Comparison of ENCODE assay signal across 13 cellular contexts in the genomic region with DNA sequence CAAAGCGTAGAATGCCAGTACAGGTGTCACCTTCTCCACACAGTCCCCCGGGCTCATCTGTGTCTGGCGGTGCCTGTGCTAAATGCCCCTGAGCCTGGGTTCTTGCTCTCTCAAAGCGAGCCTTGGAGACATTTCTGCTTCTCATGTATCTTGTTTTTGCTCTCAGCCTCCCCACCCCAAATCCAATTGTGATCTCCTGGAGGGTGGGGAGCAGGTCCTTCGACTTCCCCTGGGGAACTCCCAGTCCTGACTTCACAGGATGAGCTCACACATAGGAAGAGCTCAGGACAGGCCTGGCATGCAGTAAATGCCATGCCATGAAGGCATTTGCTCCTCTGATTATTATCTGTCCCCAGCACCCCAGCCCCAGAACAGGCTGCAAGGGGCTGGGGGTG. TPM values are rescaled to one million over a fixed set of nuclear protein-coding genes. Genes with fewer than 3 reads are reported as not detected.
DNase-seq lines count a peak whose midpoint lies in the region; ATAC-seq and TF ChIP-seq lines count a peak whose summit lies in the region.
"Had no signal": no experiment of that assay in that cellular context is flagged by ENCODE, and none has a peak within 500 bp of the region (broad histone marks: within the 10 kb centered on the region; RNA-seq: fewer than 3 reads in every experiment).

No MANE protein-coding gene starts in this region.

- peak overlapping the region; percentile 36 for H3K27ac ChIP-seq in thymus (ENCODE audit: low read depth)
- H3K27ac ChIP-seq: colonic mucosa, WERI-Rb-1 had no signal

- peaks cover 10% of the 10 kb centered on the region for H3K36me3 Mint-ChIP-seq in activated naive CD4-positive, alpha-beta T cell treated with anti-CD3 and anti-CD28 coated beads for 36 hours (ENCODE audit: low read depth)
- peaks cover 10% of the 10 kb centered on the region for H3K36me3 Mint-ChIP-seq in activated CD8-positive, alpha-beta T cell treated with anti-CD3 and anti-CD28 coated beads for 36 hours (ENCODE audit: low read depth)
- no peaks in the 10 kb centered on the region for H3K36me3 Mint-ChIP-seq in glutamatergic neuron (ENCODE audit: unreplicated experiment)

- peak; percentile 58 for DNase-seq in activated naive CD4-positive, alpha-beta T cell treated with anti-CD3 and anti-CD28 coated beads for 36 hours
- no peak for DNase-seq in activated naive CD4-positive, alpha-beta T cell (lab: John Stamatoyannopoulos, UW)
- DNase-seq in activated CD8-positive, alpha-beta T cell treated with anti-CD3 and anti-CD28 coated beads for 36 hours, result no peak
- peak; percentile 28 for DNase-seq in glutamatergic neuron
- DNase-seq in NCI-H1694 (lab: John Stamatoyannopoulos, UW), result no peak
- DNase-seq in NCI-H510A (lab: John Stamatoyannopoulos, UW), result no peak
- DNase-seq: colonic mucosa, mammary epithelial cell, SIG-M5, WERI-Rb-1 had no signal

- peaks cover 88% of the 10 kb centered on the region for H3K4me1 Mint-ChIP-seq in activated naive CD4-positive, alpha-beta T cell treated with anti-CD3 and anti-CD28 coated beads for 36 hours (ENCODE audit: low read depth)
- peaks cover 88% of the 10 kb centered on the region for H3K4me1 Mint-ChIP-seq in activated CD8-positive, alpha-beta T cell treated with anti-CD3 and anti-CD28 coated beads for 36 hours (ENCODE audit: low read depth)
- peaks cover 64% of the 10 kb centered on the region for H3K4me1 Mint-ChIP-seq in glutamatergic neuron (ENCODE audit: low read depth, unreplicated experiment)

- H3K9me3 Mint-ChIP-seq in activated naive CD4-positive, alpha-beta T cell treated with anti-CD3 and anti-CD28 coated beads for 36 hours, result no peaks in the 10 kb centered on the region
- no peaks in the 10 kb centered on the region for H3K9me3 Mint-ChIP-seq in activated CD8-positive, alpha-beta T cell treated with anti-CD3 and anti-CD28 coated beads for 36 hours
- H3K9me3 Mint-ChIP-seq in glutamatergic neuron (ENCODE audit: unreplicated experiment), result peaks cover 33% of the 10 kb centered on the region

- H3K27ac Mint-ChIP-seq in activated naive CD4-positive, alpha-beta T cell treated with anti-CD3 and anti-CD28 coated beads for 36 hours, result peak overlapping the region; percentile 93
- H3K27ac Mint-ChIP-seq in activated CD8-positive, alpha-beta T cell treated with anti-CD3 and anti-CD28 coated beads for 36 hours, result peak overlapping the region; percentile 94
- H3K27ac Mint-ChIP-seq in glutamatergic neuron (ENCODE audit: unreplicated experiment), result peak overlapping the region; percentile 89

- POLR2A ChIA-PET in activated CD8-positive, alpha-beta T cell treated with anti-CD3 and anti-CD28 coated beads for 36 hours (lab: Charles Lee), result interaction anchor here (0.6 to 10.0 kb wide), 5 partner anchors 9 to 59 kb away, joined by 3 to 90 read pairs (median 3); no protein-coding TSS in a partner anchor

- H3K27me3 ChIP-seq in thymus (ENCODE audit: control insufficient read depth, insufficient read depth), result no peaks in the 10 kb centered on the region
- H3K27me3 ChIP-seq: colonic mucosa had no signal

- H3K27me3 Mint-ChIP-seq in activated naive CD4-positive, alpha-beta T cell treated with anti-CD3 and anti-CD28 coated beads for 36 hours (ENCODE audit: low read depth), result no peaks in the 10 kb centered on the region
- H3K27me3 Mint-ChIP-seq in activated CD8-positive, alpha-beta T cell treated with anti-CD3 and anti-CD28 coated beads for 36 hours, result no peaks in the 10 kb centered on the region
- H3K27me3 Mint-ChIP-seq in glutamatergic neuron (ENCODE audit: unreplicated experiment), result peaks cover 25% of the 10 kb centered on the region

- no peak for TF ChIP-seq CTCF in activated CD8-positive, alpha-beta T cell treated with anti-CD3 and anti-CD28 coated beads for 36 hours (IDR thresholded peaks at IDR 0.05)
- TF ChIP-seq CTCF in glutamatergic neuron (IDR thresholded peaks at IDR 0.05; ENCODE audit: partially characterized antibody, unreplicated experiment), result no peak

- H3K4me3 ChIP-seq in thymus (ENCODE audit: low read length), result no peak overlapping the region
- H3K4me3 ChIP-seq: colonic mucosa had no signal

- CTCF ChIA-PET in activated naive CD4-positive, alpha-beta T cell treated with anti-CD3 and anti-CD28 coated beads for 36 hours (lab: Charles Lee), result interaction anchor here (0.5 to 12.4 kb wide), 6 partner anchors 10 to 171 kb away, joined by 3 to 330 read pairs (median 4); partner anchors contain the start of gene NOL4L
- CTCF ChIA-PET in activated CD8-positive, alpha-beta T cell treated with anti-CD3 and anti-CD28 coated beads for 36 hours (lab: Charles Lee), result interaction anchor here (1.5 to 12.7 kb wide), 3 partner anchors 11 to 263 kb away, joined by 3 to 256 read pairs (median 7); no protein-coding TSS in a partner anchor

- peak; percentile 43 for ATAC-seq in activated CD8-positive, alpha-beta T cell treated with anti-CD3 and anti-CD28 coated beads for 36 hours
- no peak for ATAC-seq in HG03175 (IDR thresholded peaks at IDR 0.05; ENCODE audit: unreplicated experiment)
- ATAC-seq: HCT116 had no signal

- peak overlapping the region; percentile 60 for H3K4me3 Mint-ChIP-seq in activated naive CD4-positive, alpha-beta T cell treated with anti-CD3 and anti-CD28 coated beads for 36 hours
- H3K4me3 Mint-ChIP-seq in activated CD8-positive, alpha-beta T cell treated with anti-CD3 and anti-CD28 coated beads for 36 hours, result peak overlapping the region; percentile 61
- peak overlapping the region; percentile 55 for H3K4me3 Mint-ChIP-seq in glutamatergic neuron (ENCODE audit: unreplicated experiment)

- 50% methylated on average over 5 of the region's 5 CpGs for WGBS in thymus

- H3K4me1 ChIP-seq in thymus (ENCODE audit: control insufficient read depth, insufficient read depth, low read length), result peaks cover 79% of the 10 kb centered on the region
- H3K4me1 ChIP-seq: colonic mucosa had no signal

- H3K36me3 ChIP-seq in thymus (ENCODE audit: control insufficient read depth, insufficient read depth), result peaks cover 15% of the 10 kb centered on the region
- H3K36me3 ChIP-seq: colonic mucosa had no signal

- no peaks in the 10 kb centered on the region for H3K9me3 ChIP-seq in thymus (ENCODE audit: control insufficient read depth)
- H3K9me3 ChIP-seq: colonic mucosa had no signal

- intact Hi-C loops in activated naive CD4-positive, alpha-beta T cell treated with anti-CD3 and anti-CD28 coated beads for 36 hours (cut with micrococcal nuclease), result loop anchor here (2.0 kb wide), 1 partner anchor 28 kb away; no protein-coding TSS in a partner anchor
- intact Hi-C loops in activated CD8-positive, alpha-beta T cell treated with anti-CD3 and anti-CD28 coated beads for 36 hours (cut with micrococcal nuclease), result no loop called here

RNA-seq across cellular contexts. Expression of gene NOL4L, which starts 58.1 kb away (rescaled TPM):
- 10 to 100 TPM; 24.8 to 29.2 TPM for total RNA-seq in activated naive CD4-positive, alpha-beta T cell treated with anti-CD3 and anti-CD28 coated beads for 36 hours
- 10 to 100 TPM; 23.3 to 23.9 TPM for total RNA-seq in activated CD8-positive, alpha-beta T cell treated with anti-CD3 and anti-CD28 coated beads for 36 hours
- total RNA-seq in glutamatergic neuron (ENCODE audit: unreplicated experiment), result 106 TPM
- polyA plus RNA-seq in thymus, result 14.1 TPM

Comparison
In these comparisons a context has a peak if more than half of its experiments do, and no peak if none do; other contexts are left out.
1. DNase-seq: peak in activated naive CD4-positive, alpha-beta T cell treated with anti-CD3 and anti-CD28 coated beads for 36 hours (single experiment) and glutamatergic neuron (single experiment); none in activated naive CD4-positive, alpha-beta T cell (0 of 4), activated CD8-positive, alpha-beta T cell treated with anti-CD3 and anti-CD28 coated beads for 36 hours (single experiment), NCI-H1694 (single experiment) and NCI-H510A (single experiment).
2. Peak in every context shown above with its lines, with median percentiles within 50 percentile points of each other: H3K27ac Mint-ChIP-seq and H3K4me3 Mint-ChIP-seq.